Comparison of ENCODE assay signal across 13 cellular contexts in the genomic region with DNA sequence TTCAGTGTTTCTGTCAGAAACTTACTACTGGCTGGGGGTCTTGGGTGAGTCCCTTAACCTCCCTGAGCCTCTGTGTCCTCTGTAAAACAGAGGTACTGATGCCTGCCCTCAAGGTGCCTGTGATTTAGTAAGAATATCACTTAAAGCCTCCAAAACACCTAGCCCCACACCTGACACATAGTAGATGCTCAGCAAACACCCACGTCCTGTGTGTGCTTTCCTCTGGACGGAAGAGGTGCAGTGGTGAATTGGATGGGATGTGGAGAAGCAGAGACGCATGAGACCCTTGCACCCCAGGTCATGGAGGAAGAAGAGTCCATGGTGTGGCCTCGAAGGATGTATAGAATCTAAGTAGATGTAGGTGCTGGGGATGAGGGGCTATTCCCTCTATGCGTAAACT.
"Had no signal": no experiment of that assay in that cellular context is flagged by ENCODE, and none has a peak within 500 bp of the region (broad histone marks: within the 10 kb centered on the region; RNA-seq: fewer than 3 reads in every experiment).

No MANE protein-coding gene starts in this region.

- H3K36me3 Mint-ChIP-seq: activated CD4-positive, alpha-beta memory T cell treated with anti-CD3 and anti-CD28 coated beads for 36 hours; activated naive CD4-positive, alpha-beta T cell treated with anti-CD3 and anti-CD28 coated beads, Interleukin-2, amount 50 U/mL, for 24 hours; type B pancreatic cell had no signal

- H3K27me3 Mint-ChIP-seq: activated CD4-positive, alpha-beta memory T cell treated with anti-CD3 and anti-CD28 coated beads for 36 hours; activated naive CD4-positive, alpha-beta T cell treated with anti-CD3 and anti-CD28 coated beads, Interleukin-2, amount 50 U/mL, for 24 hours; stimulated activated memory B cell treated with anti-CD40 and anti-IgM and Interleukin-4, amounts not matched to agents 10 μg/mL and 1 μg/mL and 100 μg/mL, for 72 hours had no signal

- ATAC-seq: esophagus mucosa; right cardiac atrium; stimulated activated memory B cell treated with anti-CD40 and anti-IgM and Interleukin-4, amounts not matched to agents 10 μg/mL and 1 μg/mL and 100 μg/mL, for 72 hours had no signal

- H3K4me2 ChIP-seq: smooth muscle cell had no signal

- DNase-seq: activated CD4-positive, alpha-beta memory T cell treated with anti-CD3 and anti-CD28 coated beads for 36 hours; activated CD4-positive, CD25-positive, alpha-beta regulatory T cell treated with anti-CD3 and anti-CD28 coated beads, Interleukin-2, amount 50 U/mL, for 72 hours; activated CD8-positive, alpha-beta memory T cell treated with anti-CD3 and anti-CD28 coated beads, Interleukin-2, amount 50 U/mL, for 4 hours; hypothalamus; nucleus accumbens had no signal

- H3K9me3 ChIP-seq: breast epithelium had no signal

- H3K36me3 ChIP-seq: breast epithelium had no signal

- H3K27ac Mint-ChIP-seq: activated CD4-positive, alpha-beta memory T cell treated with anti-CD3 and anti-CD28 coated beads for 36 hours; activated naive CD4-positive, alpha-beta T cell treated with anti-CD3 and anti-CD28 coated beads, Interleukin-2, amount 50 U/mL, for 24 hours; stimulated activated memory B cell treated with anti-CD40 and anti-IgM and Interleukin-4, amounts not matched to agents 10 μg/mL and 1 μg/mL and 100 μg/mL, for 72 hours; T-helper 2 cell treated with Interferon-gamma antibody and Interleukin-4, amounts not matched to agents 5 μg/mL and 100 μg/mL, for 36 hours; type B pancreatic cell had no signal

- H3K9me3 Mint-ChIP-seq: activated CD4-positive, alpha-beta memory T cell treated with anti-CD3 and anti-CD28 coated beads for 36 hours; activated naive CD4-positive, alpha-beta T cell treated with anti-CD3 and anti-CD28 coated beads, Interleukin-2, amount 50 U/mL, for 24 hours; stimulated activated memory B cell treated with anti-CD40 and anti-IgM and Interleukin-4, amounts not matched to agents 10 μg/mL and 1 μg/mL and 100 μg/mL, for 72 hours; T-helper 2 cell treated with Interferon-gamma antibody and Interleukin-4, amounts not matched to agents 5 μg/mL and 100 μg/mL, for 36 hours; type B pancreatic cell had no signal

- H3K4me3 ChIP-seq: breast epithelium, smooth muscle cell had no signal

- H3K27ac ChIP-seq: breast epithelium had no signal

- H3K4me3 Mint-ChIP-seq: activated CD4-positive, alpha-beta memory T cell treated with anti-CD3 and anti-CD28 coated beads for 36 hours; activated naive CD4-positive, alpha-beta T cell treated with anti-CD3 and anti-CD28 coated beads, Interleukin-2, amount 50 U/mL, for 24 hours; stimulated activated memory B cell treated with anti-CD40 and anti-IgM and Interleukin-4, amounts not matched to agents 10 μg/mL and 1 μg/mL and 100 μg/mL, for 72 hours; T-helper 2 cell treated with Interferon-gamma antibody and Interleukin-4, amounts not matched to agents 5 μg/mL and 100 μg/mL, for 36 hours; type B pancreatic cell had no signal

- H3K4me1 ChIP-seq: breast epithelium had no signal

- H3K27me3 ChIP-seq: breast epithelium had no signal
